In genomic region chr5:104817127-104817526, GRCh38 we compare ENCODE assay signal across 22 cellular contexts.
DNase-seq lines count a peak whose midpoint lies in the region; ATAC-seq lines count a peak whose summit lies in the region.
"Had no signal": no experiment of that assay in that cellular context is flagged by ENCODE, and none has a peak within 500 bp of the region (broad histone marks: within the 10 kb centered on the region; RNA-seq: fewer than 3 reads in every experiment).

No MANE protein-coding gene starts in this region.

- no peak overlapping the region for H3K4me3 Mint-ChIP-seq in activated T-helper 1 cell treated with anti-CD3 and anti-CD28 coated beads, Interleukin-12 subunit alpha, Interleukin-12 subunit beta, Interleukin-2, Interleukin-4 antibody, amounts not matched to agents 30 ng/mL and 10 ng/mL and 1 ng/mL, durations not matched to agents 14 hours and 24 hours and 36 hours
- H3K4me3 Mint-ChIP-seq: CD4-positive, alpha-beta T cell; H9; T-helper 2 cell treated with Interferon-gamma antibody and Interleukin-4, amounts not matched to agents 5 μg/mL and 100 μg/mL, for 36 hours had no signal

- H3K36me3 Mint-ChIP-seq in activated T-helper 1 cell treated with anti-CD3 and anti-CD28 coated beads, Interleukin-12 subunit alpha, Interleukin-12 subunit beta, Interleukin-2, Interleukin-4 antibody, amounts not matched to agents 30 ng/mL and 10 ng/mL and 1 ng/mL, durations not matched to agents 14 hours and 24 hours and 36 hours (ENCODE audit: low read depth): no peaks in the 10 kb centered on the region

- H3K27ac Mint-ChIP-seq in activated T-helper 1 cell treated with anti-CD3 and anti-CD28 coated beads, Interleukin-12 subunit alpha, Interleukin-12 subunit beta, Interleukin-2, Interleukin-4 antibody, amounts not matched to agents 30 ng/mL and 10 ng/mL and 1 ng/mL, durations not matched to agents 14 hours and 24 hours and 36 hours: no peak overlapping the region
- H3K27ac Mint-ChIP-seq: CD4-positive, alpha-beta T cell; H9; T-helper 2 cell treated with Interferon-gamma antibody and Interleukin-4, amounts not matched to agents 5 μg/mL and 100 μg/mL, for 36 hours had no signal

- intact Hi-C loops in activated T-helper 1 cell treated with anti-CD3 and anti-CD28 coated beads, Interleukin-12 subunit alpha, Interleukin-12 subunit beta, Interleukin-2, Interleukin-4 antibody, amounts not matched to agents 30 ng/mL and 10 ng/mL and 1 ng/mL, durations not matched to agents 14 hours and 24 hours and 36 hours (cut with micrococcal nuclease): no loop called here

- no peaks in the 10 kb centered on the region for H3K27me3 Mint-ChIP-seq in activated T-helper 1 cell treated with anti-CD3 and anti-CD28 coated beads, Interleukin-12 subunit alpha, Interleukin-12 subunit beta, Interleukin-2, Interleukin-4 antibody, amounts not matched to agents 30 ng/mL and 10 ng/mL and 1 ng/mL, durations not matched to agents 14 hours and 24 hours and 36 hours (ENCODE audit: insufficient read depth)
- H3K27me3 Mint-ChIP-seq: CD4-positive, alpha-beta T cell had no signal

- ATAC-seq in HG03196 (IDR thresholded peaks at IDR 0.05; ENCODE audit: unreplicated experiment): no peak
- ATAC-seq: HepG2 had no signal

- DNase-seq in NCI-H1092 treated with DMSO at 0.1 percent for 48 hours (lab: John Stamatoyannopoulos, UW) (peak; percentile 13), NCI-H1092 (lab: John Stamatoyannopoulos, UW) (no peak), NCI-H1694 (lab: John Stamatoyannopoulos, UW) (peak; percentile 3), NCI-H446 treated with DMSO at 0.1 percent for 48 hours (lab: John Stamatoyannopoulos, UW) (peak; percentile 91), amniotic epithelial cell (ENCODE audit: low read depth) (peak; percentile 21)
- DNase-seq in stimulated activated CD8-positive, alpha-beta memory T cell treated with anti-CD3 and anti-CD28 coated beads, Interleukin-4, amount 100 ng/mL, for 48 hours: no peak
- DNase-seq in activated T-helper 1 cell treated with anti-CD3 and anti-CD28 coated beads, Interleukin-12 subunit alpha, Interleukin-12 subunit beta, Interleukin-2, Interleukin-4 antibody, amounts not matched to agents 30 ng/mL and 10 ng/mL and 1 ng/mL, durations not matched to agents 14 hours and 24 hours and 36 hours (ENCODE audit: low spot score): no peak
- DNase-seq: AML-193; CD4-positive, alpha-beta T cell; GM23248; H9; Karpas-422; NCI-H1105 treated with DMSO at 0.1 percent for 48 hours; NCI-H187; NCI-H524; NCI-H774; Right ventricle myocardium superior; RPMI8226; T-helper 1 cell had no signal

- no peaks in the 10 kb centered on the region for H3K9me3 Mint-ChIP-seq in activated T-helper 1 cell treated with anti-CD3 and anti-CD28 coated beads, Interleukin-12 subunit alpha, Interleukin-12 subunit beta, Interleukin-2, Interleukin-4 antibody, amounts not matched to agents 30 ng/mL and 10 ng/mL and 1 ng/mL, durations not matched to agents 14 hours and 24 hours and 36 hours
- H3K9me3 Mint-ChIP-seq: H9 had no signal

- H3K4me1 Mint-ChIP-seq in activated T-helper 1 cell treated with anti-CD3 and anti-CD28 coated beads, Interleukin-12 subunit alpha, Interleukin-12 subunit beta, Interleukin-2, Interleukin-4 antibody, amounts not matched to agents 30 ng/mL and 10 ng/mL and 1 ng/mL, durations not matched to agents 14 hours and 24 hours and 36 hours (ENCODE audit: low read depth): no peaks in the 10 kb centered on the region
- H3K4me1 Mint-ChIP-seq: H9 had no signal

Comparison
In these comparisons a context has a peak if more than half of its experiments do, and no peak if none do; other contexts are left out.
1. DNase-seq: peak in NCI-H1092 treated with DMSO at 0.1 percent for 48 hours (single experiment), NCI-H1694 (single experiment), NCI-H446 treated with DMSO at 0.1 percent for 48 hours (single experiment) and amniotic epithelial cell (single experiment); none in NCI-H1092 (single experiment), stimulated activated CD8-positive, alpha-beta memory T cell treated with anti-CD3 and anti-CD28 coated beads, Interleukin-4, amount 100 ng/mL, for 48 hours (single experiment) and activated T-helper 1 cell treated with anti-CD3 and anti-CD28 coated beads, Interleukin-12 subunit alpha, Interleukin-12 subunit beta, Interleukin-2, Interleukin-4 antibody, amounts not matched to agents 30 ng/mL and 10 ng/mL and 1 ng/mL, durations not matched to agents 14 hours and 24 hours and 36 hours (single experiment).